8 cellular contexts compared by ENCODE assay signal in genomic region chr2:200380833-200381542, GRCh38.
A peak's percentile ranks its signal among the peaks of the same experiment; 100 is the strongest.
DNase-seq lines count a peak whose midpoint lies in the region; ATAC-seq and TF ChIP-seq lines count a peak whose summit lies in the region.

No MANE protein-coding gene starts in this region.

- H3K27ac ChIP-seq in lung (ENCODE audit: low read depth in 1 of 2, low read length in 1 of 2) = peak overlapping the region in 1 of 2 donors; percentile 32
- no peak overlapping the region for H3K27ac ChIP-seq in right cardiac atrium (ENCODE audit: low read length)

- POLR2A ChIA-PET in WTC11 (lab: Charles Lee) = no interaction called here
- POLR2A ChIA-PET in activated CD4-positive, alpha-beta T cell treated with anti-CD3 and anti-CD28 coated beads for 36 hours (lab: Charles Lee) = no interaction called here

- 0 out of 2 replicates have a peak overlapping the region, but pooled peaks have one; percentile 44 for H3K4me3 Mint-ChIP-seq in WTC11
- H3K4me3 Mint-ChIP-seq in activated CD4-positive, alpha-beta T cell treated with anti-CD3 and anti-CD28 coated beads for 36 hours = no peak overlapping the region

- no peaks in the 10 kb centered on the region for H3K36me3 ChIP-seq in lung (ENCODE audit: control insufficient read depth in 2 of 2, insufficient read depth in 2 of 2, low read length in 2 of 2)

- H3K4me1 Mint-ChIP-seq in WTC11 = peaks cover 83% of the 10 kb centered on the region
- peaks cover 38% of the 10 kb centered on the region for H3K4me1 Mint-ChIP-seq in activated CD4-positive, alpha-beta T cell treated with anti-CD3 and anti-CD28 coated beads for 36 hours

- peaks cover 4% of the 10 kb centered on the region; the same call in 1 of the 2 replicates for H3K36me3 Mint-ChIP-seq in WTC11
- H3K36me3 Mint-ChIP-seq in activated CD4-positive, alpha-beta T cell treated with anti-CD3 and anti-CD28 coated beads for 36 hours (ENCODE audit: low read depth) = no peaks in the 10 kb centered on the region

- no peak overlapping the region for H3K4me3 ChIP-seq in lung
- no peak overlapping the region for H3K4me3 ChIP-seq in right cardiac atrium (ENCODE audit: low read length)

- DNase-seq in COLO829 (ENCODE audit: low spot score) (peak; percentile 51), WTC11 (ENCODE audit: low spot score) (no peak), lung (ENCODE audit: low spot score) (no peak), right cardiac atrium (no peak)
- DNase-seq in activated CD4-positive, alpha-beta T cell treated with anti-CD3 and anti-CD28 coated beads for 36 hours = no peak

- CTCF ChIA-PET in WTC11 (lab: Charles Lee) = no interaction called here
- CTCF ChIA-PET in activated CD4-positive, alpha-beta T cell treated with anti-CD3 and anti-CD28 coated beads for 36 hours (lab: Charles Lee) = interaction anchor here (1.0 kb wide), 1 partner anchor 395 kb away, joined by 3 read pairs; no protein-coding TSS in a partner anchor

- peak overlapping the region; percentile 75 for H3K27ac Mint-ChIP-seq in WTC11
- H3K27ac Mint-ChIP-seq in activated CD4-positive, alpha-beta T cell treated with anti-CD3 and anti-CD28 coated beads for 36 hours = no peak overlapping the region

- no peak for TF ChIP-seq CTCF in WTC11 (IDR thresholded peaks at IDR 0.05)
- TF ChIP-seq CTCF in lung (IDR thresholded peaks at IDR 0.05; ENCODE audit: control extremely low read depth, extremely low read depth) = no peak

- H3K9me3 ChIP-seq in lung (ENCODE audit: control insufficient read depth in 2 of 2, insufficient read depth in 1 of 2, low read length in 1 of 2) (no peaks in the 10 kb centered on the region), right cardiac atrium (ENCODE audit: control insufficient read depth, low read length) (no peaks in the 10 kb centered on the region)

- ATAC-seq in HG02798 (IDR thresholded peaks at IDR 0.05; ENCODE audit: poor library complexity, unreplicated experiment) = peak; percentile 42
- no peak for ATAC-seq in WTC11
- peak; percentile 60 for ATAC-seq in lung (ENCODE audit: insufficient read depth, low FRiP score)
- no peak for ATAC-seq in right cardiac atrium
- ATAC-seq in GM21447 (IDR thresholded peaks at IDR 0.05; ENCODE audit: unreplicated experiment) = no peak
- no peak for ATAC-seq in HG03039 (IDR thresholded peaks at IDR 0.05; ENCODE audit: unreplicated experiment)
- ATAC-seq in activated CD4-positive, alpha-beta T cell treated with anti-CD3 and anti-CD28 coated beads for 36 hours = no peak

- no peaks in the 10 kb centered on the region for H3K9me3 Mint-ChIP-seq in WTC11
- H3K9me3 Mint-ChIP-seq in activated CD4-positive, alpha-beta T cell treated with anti-CD3 and anti-CD28 coated beads for 36 hours (ENCODE audit: low read depth) = no peaks in the 10 kb centered on the region

- H3K27me3 ChIP-seq in lung (ENCODE audit: control insufficient read depth, insufficient read depth) = no peaks in the 10 kb centered on the region
- no peaks in the 10 kb centered on the region for H3K27me3 ChIP-seq in right cardiac atrium (ENCODE audit: control insufficient read depth, insufficient read depth)

- no peaks in the 10 kb centered on the region for H3K27me3 Mint-ChIP-seq in WTC11 (ENCODE audit: low read depth)
- H3K27me3 Mint-ChIP-seq in activated CD4-positive, alpha-beta T cell treated with anti-CD3 and anti-CD28 coated beads for 36 hours = no peaks in the 10 kb centered on the region

- 46 to 50% methylated on average over 5 of the region's 5 CpGs for WGBS in lung, 2 donors
- 80% methylated on average over 5 of the region's 5 CpGs for WGBS in right cardiac atrium

- H3K4me1 ChIP-seq in lung (ENCODE audit: control insufficient read depth in 2 of 2, insufficient read depth in 2 of 2, low read length in 2 of 2) = peaks cover 16 to 37% of the 10 kb centered on the region in 2 donors
- peaks cover 21% of the 10 kb centered on the region for H3K4me1 ChIP-seq in right cardiac atrium (ENCODE audit: control insufficient read depth, insufficient read depth, low read length)

- intact Hi-C loops in right cardiac atrium (cut with DNase I) = no loop called here
- intact Hi-C loops in activated CD4-positive, alpha-beta T cell treated with anti-CD3 and anti-CD28 coated beads for 36 hours (cut with DNase I, micrococcal nuclease) = no loop called here

TF ChIP-seq in WTC11, 78 proteins besides CTCF, POLR2A, EP300 and RAD21 (continues in another document):
- TF ChIP-seq PRRX2 (CRISPR knock-in tag; IDR thresholded peaks at IDR 0.05) (no peak), USF1 (CRISPR knock-in tag; IDR thresholded peaks at IDR 0.05) (no peak), ETV6 (CRISPR knock-in tag; IDR thresholded peaks at IDR 0.05) (no peak), ERG (CRISPR knock-in tag; IDR thresholded peaks at IDR 0.05) (no peak), GTF2I (CRISPR knock-in tag; conservative IDR thresholded peaks at IDR 0.05) (no peak), FOXP1 (CRISPR knock-in tag; IDR thresholded peaks at IDR 0.05; ENCODE audit: borderline replicate concordance) (no peak), AFF4 (CRISPR knock-in tag; IDR thresholded peaks at IDR 0.05; ENCODE audit: borderline replicate concordance) (no peak), USF2 (CRISPR knock-in tag; IDR thresholded peaks at IDR 0.05) (no peak), EMX1 (CRISPR knock-in tag; IDR thresholded peaks at IDR 0.05) (no peak), E2F4 (CRISPR knock-in tag; IDR thresholded peaks at IDR 0.05; ENCODE audit: borderline replicate concordance, low read depth) (no peak)

Comparison
In these comparisons a context has a peak if more than half of its experiments do, and no peak if none do; other contexts are left out.
1. ATAC-seq: peak in HG02798 (single experiment) and lung (single experiment); none in WTC11 (single experiment), right cardiac atrium (0 of 2), GM21447 (single experiment), HG03039 (single experiment) and activated CD4-positive, alpha-beta T cell treated with anti-CD3 and anti-CD28 coated beads for 36 hours (single experiment).